Comparison of ENCODE assay signal across 16 cellular contexts in the genomic region with DNA sequence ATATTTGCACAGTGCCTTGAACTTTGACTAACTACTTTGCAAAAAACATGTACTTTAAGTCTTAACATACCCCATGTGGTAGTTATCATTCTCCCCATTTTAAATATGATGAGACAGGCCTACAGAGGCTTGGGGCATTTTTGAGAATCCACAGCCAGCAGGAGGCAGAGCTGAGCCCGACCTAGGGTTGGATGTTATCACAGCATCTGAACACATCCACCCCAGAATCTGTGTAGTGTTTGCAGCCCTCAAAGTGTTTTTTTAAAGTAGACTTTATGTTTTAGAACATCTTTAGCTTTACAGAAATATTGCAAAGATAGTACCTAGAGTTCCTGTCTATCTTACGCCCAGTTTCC. TPM values are rescaled to one million over a fixed set of nuclear protein-coding genes. Genes with fewer than 3 reads are reported as not detected.
A peak's percentile ranks its signal among the peaks of the same experiment; 100 is the strongest.
DNase-seq lines count a peak whose midpoint lies in the region; ATAC-seq and TF ChIP-seq lines count a peak whose summit lies in the region.
"Had no signal": no experiment of that assay in that cellular context is flagged by ENCODE, and none has a peak within 500 bp of the region (broad histone marks: within the 10 kb centered on the region; RNA-seq: fewer than 3 reads in every experiment).

No MANE protein-coding gene starts in this region.

- H3K9me3 ChIP-seq in MM.1S (replicated peaks; ENCODE audit: insufficient read depth, low read length): no peaks in the 10 kb centered on the region
- H3K9me3 ChIP-seq: MG63, upper lobe of left lung had no signal

- H3K9me2 ChIP-seq in MM.1S (replicated peaks; ENCODE audit: insufficient read depth, low read length): no peaks in the 10 kb centered on the region

- no peak overlapping the region for H3K4me3 Mint-ChIP-seq in activated CD4-positive, alpha-beta T cell treated with anti-CD3 and anti-CD28 coated beads, Interleukin-2, amount 10 ng/mL, durations not matched to agents 7 days and 5 days
- H3K4me3 Mint-ChIP-seq in chondrocyte (ENCODE audit: unreplicated experiment) (no peak overlapping the region), osteocyte (ENCODE audit: unreplicated experiment) (no peak overlapping the region)

- 0 out of 2 replicates have a peak, but pooled peaks cover 3% of the 10 kb centered on the region for H3K27me3 ChIP-seq in MM.1S (replicated peaks; ENCODE audit: insufficient read depth, low read length)
- H3K27me3 ChIP-seq: MG63, upper lobe of left lung had no signal

- H3K36me3 Mint-ChIP-seq in activated CD4-positive, alpha-beta T cell treated with anti-CD3 and anti-CD28 coated beads, Interleukin-2, amount 10 ng/mL, durations not matched to agents 7 days and 5 days (ENCODE audit: low read depth): no peaks in the 10 kb centered on the region
- H3K36me3 Mint-ChIP-seq in chondrocyte (ENCODE audit: low read depth) (no peaks in the 10 kb centered on the region), osteocyte (ENCODE audit: unreplicated experiment) (no peaks in the 10 kb centered on the region)

- TF ChIP-seq CTCF in MM.1S (IDR thresholded peaks at IDR 0.05; ENCODE audit: low read length): peak; percentile 43
- TF ChIP-seq CTCF in chondrocyte (IDR thresholded peaks at IDR 0.05): peak; percentile 35
- peak; percentile 12 for TF ChIP-seq CTCF in osteocyte (IDR thresholded peaks at IDR 0.05)
- TF ChIP-seq CTCF in foreskin fibroblast (IDR thresholded peaks at IDR 0.05; ENCODE audit: low read depth, low read length): no peak

- H2AFZ ChIP-seq in MM.1S (ENCODE audit: low read length): no peak overlapping the region

- H3K9ac ChIP-seq in MM.1S (ENCODE audit: low read length): no peak overlapping the region

- CTCF ChIA-PET in activated CD4-positive, alpha-beta T cell treated with anti-CD3 and anti-CD28 coated beads, Interleukin-2, amount 10 ng/mL, durations not matched to agents 7 days and 5 days (lab: Charles Lee): no interaction called here

- H3F3A ChIP-seq in MM.1S (ENCODE audit: insufficient read depth, low read length): no peaks in the 10 kb centered on the region

- H3K4me1 Mint-ChIP-seq in activated CD4-positive, alpha-beta T cell treated with anti-CD3 and anti-CD28 coated beads, Interleukin-2, amount 10 ng/mL, durations not matched to agents 7 days and 5 days: peaks cover 9% of the 10 kb centered on the region
- H3K4me1 Mint-ChIP-seq in chondrocyte (ENCODE audit: low read depth) (no peaks in the 10 kb centered on the region), osteocyte (ENCODE audit: unreplicated experiment) (no peaks in the 10 kb centered on the region)

- no peaks in the 10 kb centered on the region for H3K36me3 ChIP-seq in MM.1S (replicated peaks; ENCODE audit: insufficient read depth, low read length)
- H3K36me3 ChIP-seq: MG63, upper lobe of left lung had no signal

- POLR2A ChIA-PET in activated CD4-positive, alpha-beta T cell treated with anti-CD3 and anti-CD28 coated beads, Interleukin-2, amount 10 ng/mL, durations not matched to agents 7 days and 5 days (lab: Charles Lee): no interaction called here

- no peaks in the 10 kb centered on the region for H3K4me1 ChIP-seq in MM.1S (ENCODE audit: low read length)
- H3K4me1 ChIP-seq: upper lobe of left lung had no signal

- H4K20me1 ChIP-seq in MM.1S (ENCODE audit: insufficient read depth, low read length): no peaks in the 10 kb centered on the region

- DNase-seq in activated CD4-positive, alpha-beta T cell treated with anti-CD3 and anti-CD28 coated beads for 48 hours: peak; percentile 20
- DNase-seq in activated CD4-positive, alpha-beta T cell treated with anti-CD3 and anti-CD28 coated beads, Interleukin-2, amount 10 ng/mL, durations not matched to agents 7 days and 5 days: no peak
- DNase-seq in MM.1S: no peak
- no peak for DNase-seq in chondrocyte (ENCODE audit: low spot score)
- no peak for DNase-seq in osteocyte (ENCODE audit: extremely low spot score, unreplicated experiment)
- DNase-seq in foreskin fibroblast: no peak
- no peak for DNase-seq in NCI-H1092 treated with DMSO at 0.1 percent for 48 hours (lab: John Stamatoyannopoulos, UW)
- DNase-seq: activated effector memory CD4-positive, alpha-beta T cell treated with anti-CD3 and anti-CD28 coated beads, Interleukin-2, amount 50 U/mL, for 16 hours; cerebellar nuclear complex; DMS79 treated with DMSO at 0.1 percent for 48 hours; MG63; NCI-H510A; SIG-M5; stimulated activated CD4-positive, alpha-beta T cell treated with anti-CD3 and anti-CD28 coated beads, Interleukin-12 subunit alpha, Interleukin-12 subunit beta, amount 100 ng/mL, for 4 hours had no signal

- no peaks in the 10 kb centered on the region for H3K9me3 Mint-ChIP-seq in activated CD4-positive, alpha-beta T cell treated with anti-CD3 and anti-CD28 coated beads, Interleukin-2, amount 10 ng/mL, durations not matched to agents 7 days and 5 days
- H3K9me3 Mint-ChIP-seq in chondrocyte (ENCODE audit: low read depth) (no peaks in the 10 kb centered on the region), osteocyte (ENCODE audit: unreplicated experiment) (no peaks in the 10 kb centered on the region)

- H3K4me3 ChIP-seq in MM.1S (ENCODE audit: low read length): no peak overlapping the region
- no peak overlapping the region for H3K4me3 ChIP-seq in foreskin fibroblast (ENCODE audit: low read depth in 1 of 2, low read length in 2 of 2)
- H3K4me3 ChIP-seq: MG63, upper lobe of left lung had no signal

- peaks cover 3% of the 10 kb centered on the region for H3K27me3 Mint-ChIP-seq in activated CD4-positive, alpha-beta T cell treated with anti-CD3 and anti-CD28 coated beads, Interleukin-2, amount 10 ng/mL, durations not matched to agents 7 days and 5 days
- H3K27me3 Mint-ChIP-seq in chondrocyte (ENCODE audit: low read depth): peaks cover 18% of the 10 kb centered on the region
- H3K27me3 Mint-ChIP-seq in osteocyte (ENCODE audit: unreplicated experiment): peaks cover 15% of the 10 kb centered on the region

- H3K79me2 ChIP-seq in MM.1S (ENCODE audit: low read length): no peaks in the 10 kb centered on the region

- no peak for ATAC-seq in GM19328 (IDR thresholded peaks at IDR 0.05; ENCODE audit: unreplicated experiment)

- H3K27ac Mint-ChIP-seq in activated CD4-positive, alpha-beta T cell treated with anti-CD3 and anti-CD28 coated beads, Interleukin-2, amount 10 ng/mL, durations not matched to agents 7 days and 5 days: no peak overlapping the region
- H3K27ac Mint-ChIP-seq in chondrocyte (ENCODE audit: unreplicated experiment) (no peak overlapping the region), osteocyte (ENCODE audit: unreplicated experiment) (no peak overlapping the region)

- H3K27ac ChIP-seq in MM.1S (ENCODE audit: low read length): no peak overlapping the region
- H3K27ac ChIP-seq: upper lobe of left lung had no signal

- no peak overlapping the region for H3K4me2 ChIP-seq in MM.1S (ENCODE audit: low read depth, low read length)

RNA-seq across cellular contexts. Expression of a gene that starts 17.6 kb away (rescaled TPM):
- total RNA-seq in activated CD4-positive, alpha-beta T cell treated with anti-CD3 and anti-CD28 coated beads, Interleukin-2, amount 10 ng/mL, durations not matched to agents 7 days and 5 days: not detected
- total RNA-seq in chondrocyte: 0.08 to 0.82 TPM in 2 of 3 replicates, not detected in the other
- total RNA-seq in osteocyte: not detected in 2 replicates
- total RNA-seq: upper lobe of left lung had no signal

RNA-seq across cellular contexts. Expression of a gene that starts 20.4 kb away (rescaled TPM):
- total RNA-seq in activated CD4-positive, alpha-beta T cell treated with anti-CD3 and anti-CD28 coated beads, Interleukin-2, amount 10 ng/mL, durations not matched to agents 7 days and 5 days: not detected
- total RNA-seq in chondrocyte (0.72 to 0.92 TPM in 2 of 3 replicates, not detected in the other), osteocyte (not detected in 2 replicates)
